In the genomic region with DNA sequence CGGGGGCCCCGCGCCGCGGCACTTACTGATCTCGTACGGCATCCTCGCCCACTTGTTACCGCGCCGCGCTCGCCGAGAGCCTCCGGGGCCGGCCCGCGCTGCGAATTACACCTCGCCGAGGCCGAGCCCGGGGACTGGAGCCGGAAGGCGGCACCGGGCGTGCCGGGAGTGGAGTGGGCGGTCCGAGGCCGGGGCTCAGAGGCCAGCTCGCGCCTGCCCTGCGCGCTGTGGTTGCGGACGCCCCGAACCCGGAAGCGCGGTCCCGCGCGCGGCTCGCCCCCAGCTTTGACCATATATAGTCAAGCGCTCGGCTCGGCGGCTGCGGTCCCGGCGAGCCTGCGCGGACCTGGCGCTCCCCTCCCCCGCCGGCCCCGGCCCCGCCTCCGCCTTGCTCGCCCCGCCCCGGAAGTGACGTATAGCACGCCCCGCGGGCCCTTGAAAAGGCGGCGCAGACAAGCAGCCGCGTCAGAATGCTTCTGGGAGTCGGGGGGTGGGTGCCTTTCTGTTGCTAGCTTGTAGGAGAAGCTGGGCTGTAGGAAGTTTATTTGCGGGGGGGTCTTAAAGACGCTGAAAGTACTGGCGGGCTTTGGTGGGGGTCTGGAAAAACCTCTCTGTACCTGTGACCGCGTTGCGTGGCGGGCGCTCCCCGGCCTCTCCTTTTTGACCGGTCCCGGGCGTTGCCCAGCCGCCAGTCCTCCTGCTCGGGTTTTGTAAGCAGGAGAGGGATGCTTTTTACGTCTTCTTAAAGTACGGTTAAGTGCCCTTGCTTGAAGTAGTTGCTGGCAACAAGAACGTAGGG, we compare ENCODE assay signal across 8 cellular contexts. TPM values are rescaled to one million over a fixed set of nuclear protein-coding genes. Genes with fewer than 3 reads are reported as not detected.
DNase-seq lines count a peak whose midpoint lies in the region; ATAC-seq lines count a peak whose summit lies in the region.

A gene with protein sequence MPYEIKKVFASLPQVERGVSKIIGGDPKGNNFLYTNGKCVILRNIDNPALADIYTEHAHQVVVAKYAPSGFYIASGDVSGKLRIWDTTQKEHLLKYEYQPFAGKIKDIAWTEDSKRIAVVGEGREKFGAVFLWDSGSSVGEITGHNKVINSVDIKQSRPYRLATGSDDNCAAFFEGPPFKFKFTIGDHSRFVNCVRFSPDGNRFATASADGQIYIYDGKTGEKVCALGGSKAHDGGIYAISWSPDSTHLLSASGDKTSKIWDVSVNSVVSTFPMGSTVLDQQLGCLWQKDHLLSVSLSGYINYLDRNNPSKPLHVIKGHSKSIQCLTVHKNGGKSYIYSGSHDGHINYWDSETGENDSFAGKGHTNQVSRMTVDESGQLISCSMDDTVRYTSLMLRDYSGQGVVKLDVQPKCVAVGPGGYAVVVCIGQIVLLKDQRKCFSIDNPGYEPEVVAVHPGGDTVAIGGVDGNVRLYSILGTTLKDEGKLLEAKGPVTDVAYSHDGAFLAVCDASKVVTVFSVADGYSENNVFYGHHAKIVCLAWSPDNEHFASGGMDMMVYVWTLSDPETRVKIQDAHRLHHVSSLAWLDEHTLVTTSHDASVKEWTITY (minus strand): TSS at position 175 of the 799 bp plus-strand sequence. CDS start 133 bp downstream, at position 42.

- peak; percentile 96 for ATAC-seq in GM19468 (IDR thresholded peaks at IDR 0.05; ENCODE audit: extremely low read depth, unreplicated experiment)

- DNase-seq in CMK (ENCODE audit: low read depth) (peak; percentile 87), HS-5 (ENCODE audit: low read depth) (peak; percentile 66), NK-92 (lab: John Stamatoyannopoulos, UW; ENCODE audit: unreplicated experiment) (peak; percentile 76), medulla oblongata (ENCODE audit: extremely low spot score) (peak; percentile 95)
- DNase-seq in effector CD8-positive, alpha-beta T cell (lab: John Stamatoyannopoulos, UW) = peak; percentile 88
- DNase-seq in stimulated activated CD4-positive, alpha-beta T cell treated with anti-CD3 and anti-CD28 coated beads, TNF-alpha, amount 100 ng/mL, for 48 hours (ENCODE audit: low read depth in 3 of 3) = peak; percentile 83 to 88 (median 86)

- POLR2A ChIA-PET in activated CD8-positive, alpha-beta memory T cell treated with anti-CD3 and anti-CD28 coated beads for 36 hours (lab: Charles Lee) = interaction anchor here (0.6 to 2.7 kb wide), 13 partner anchors 9 to 340 kb away, joined by 3 to 27 read pairs (median 5); no protein-coding TSS in a partner anchor

- CTCF ChIA-PET in activated CD8-positive, alpha-beta memory T cell treated with anti-CD3 and anti-CD28 coated beads for 36 hours (lab: Charles Lee) = interaction anchor here (1.0 to 2.0 kb wide), 5 partner anchors 10 to 341 kb away, joined by 3 to 7 read pairs (median 5); a partner anchor contains a TSS

RNA-seq across cellular contexts. Expression of the gene that starts here (rescaled TPM):
- 100 to 1,000 TPM; 397 to 413 TPM for total RNA-seq in activated CD8-positive, alpha-beta memory T cell treated with anti-CD3 and anti-CD28 coated beads for 36 hours

Comparison
In these comparisons a context has a peak if more than half of its experiments do, and no peak if none do; other contexts are left out.
1. Peak in every context shown above with its lines: DNase-seq and ATAC-seq.